Comparison of ENCODE assay signal across 9 cellular contexts in the genomic region with DNA sequence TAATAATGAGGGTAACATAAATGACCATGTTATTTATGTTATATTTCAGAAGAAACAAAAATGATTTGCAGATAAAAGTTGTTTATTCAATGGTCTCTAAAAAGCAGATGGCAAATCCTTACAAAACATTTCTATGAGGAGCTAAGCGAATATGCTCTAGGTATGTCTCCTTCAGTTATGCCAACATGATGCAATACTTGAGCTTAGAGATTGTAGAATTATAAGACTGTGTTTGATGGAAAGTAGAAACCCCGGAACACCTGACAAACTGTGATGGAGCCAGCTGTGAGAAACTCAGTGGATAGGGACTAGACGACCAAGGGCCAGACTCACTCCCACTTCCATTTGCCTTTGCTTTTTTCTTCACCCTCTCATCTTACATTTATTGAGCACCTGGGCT. TPM values are rescaled to one million over a fixed set of nuclear protein-coding genes. Genes with fewer than 3 reads are reported as not detected.
"Had no signal": no experiment of that assay in that cellular context is flagged by ENCODE, and none has a peak within 500 bp of the region (broad histone marks: within the 10 kb centered on the region; RNA-seq: fewer than 3 reads in every experiment).

No MANE protein-coding gene starts in this region.

- DNase-seq: GDM1, GF-D8 had no signal

- FAIRE-seq: G401.6, GM12878, GM12891, GM12892, GM18507, GM19239 had no signal

- ATAC-seq: GM12878 had no signal

- H3K4me3 ChIP-seq: GM12878 had no signal

RNA-seq across cellular contexts. Expression of a gene that starts 17.8 kb away (rescaled TPM):
- total RNA-seq: G401, GM12878 had no signal
